ENCODE assay signal across 1 cellular context in the genomic region with DNA sequence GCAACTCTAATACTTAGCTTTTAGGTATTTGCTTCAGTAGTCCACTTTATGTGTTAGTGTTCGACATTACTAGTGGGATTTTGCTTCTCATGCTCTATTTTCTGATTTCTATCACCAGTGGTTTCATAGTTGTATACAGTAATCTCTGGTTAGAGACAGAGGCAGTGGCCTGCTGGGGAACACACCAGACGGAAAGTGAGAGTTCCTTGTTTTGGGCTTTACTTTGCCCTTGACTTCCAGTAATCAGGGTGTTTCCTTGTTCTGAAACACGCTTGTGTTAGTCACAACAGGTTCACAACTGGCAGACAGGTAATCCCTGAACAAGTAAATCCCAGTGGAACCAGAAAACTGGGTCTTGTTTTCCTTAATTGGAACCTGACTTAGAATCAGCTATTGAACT.
TF ChIP-seq lines count a peak whose summit lies in the region.

No MANE protein-coding gene starts in this region.

TF ChIP-seq in WTC11, 78 proteins besides CTCF, POLR2A, EP300 and RAD21 (continued from another document):
- TF ChIP-seq ZNF416 (CRISPR knock-in tag; IDR thresholded peaks at IDR 0.05) = no peak
